In the genomic region with DNA sequence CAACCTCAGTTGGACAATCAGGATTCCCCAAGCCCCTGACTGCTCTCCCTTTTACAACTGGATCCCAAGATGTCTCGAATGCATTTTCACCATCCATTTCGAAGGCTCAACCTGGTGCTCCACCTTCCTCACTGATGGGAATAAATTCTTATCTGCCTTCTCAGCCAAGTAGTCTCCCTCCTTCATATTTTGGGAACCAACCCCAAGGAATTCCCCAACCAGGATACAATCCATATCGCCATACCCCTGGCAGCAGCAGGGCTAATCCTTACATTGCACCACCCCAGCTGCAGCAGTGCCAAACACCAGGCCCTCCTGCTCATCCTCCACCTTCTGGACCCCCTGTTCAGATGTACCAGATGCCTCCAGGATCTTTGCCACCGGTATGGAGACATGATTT, we compare ENCODE assay signal across 18 cellular contexts.
"Had no signal": no experiment of that assay in that cellular context is flagged by ENCODE, and none has a peak within 500 bp of the region (broad histone marks: within the 10 kb centered on the region; RNA-seq: fewer than 3 reads in every experiment).

No MANE protein-coding gene starts in this region.

- ATAC-seq: activated CD8-positive, alpha-beta memory T cell treated with anti-CD3 and anti-CD28 coated beads, Interleukin-2, amount 10 ng/mL, durations not matched to agents 7 days and 5 days; esophagus mucosa; left lobe of liver; T-cell had no signal

- H3K9me3 ChIP-seq: ascending aorta, SK-N-SH, transverse colon had no signal

- H3K9me3 Mint-ChIP-seq: nephron, T-cell had no signal

- H3K27ac Mint-ChIP-seq: activated CD8-positive, alpha-beta memory T cell treated with anti-CD3 and anti-CD28 coated beads, Interleukin-2, amount 10 ng/mL, durations not matched to agents 7 days and 5 days; nephron had no signal

- H3K4me3 ChIP-seq: ascending aorta, hepatocyte, transverse colon had no signal

- H3K27ac ChIP-seq: ascending aorta, VCaP had no signal

- H3K4me3 Mint-ChIP-seq: activated CD8-positive, alpha-beta memory T cell treated with anti-CD3 and anti-CD28 coated beads, Interleukin-2, amount 10 ng/mL, durations not matched to agents 7 days and 5 days; nephron had no signal

- DNase-seq: activated CD4-positive, alpha-beta T cell treated with anti-CD3 and anti-CD28 coated beads, Interleukin-2, amount 50 U/mL, for 48 hours; activated CD8-positive, alpha-beta memory T cell treated with anti-CD3 and anti-CD28 coated beads, Interleukin-2, amount 10 ng/mL, durations not matched to agents 7 days and 5 days; activated gamma-delta T cell treated with Interleukin-2 at 50 U/mL for 16 hours; activated T-cell treated with anti-CD3 and anti-CD28 coated beads, Interleukin-2, amount 50 U/mL, for 1 hour; islet precursor cell; occipital lobe; SK-N-SH; stimulated activated CD4-positive, alpha-beta T cell treated with anti-CD3 and anti-CD28 coated beads, Interleukin-4, amount 100 ng/mL, for 1 hour; stimulated activated naive CD4-positive, alpha-beta T cell treated with Interleukin-2 at 50 U/mL for 16 hours; T-cell; T1000; transverse colon had no signal

- H3K27me3 Mint-ChIP-seq: activated CD8-positive, alpha-beta memory T cell treated with anti-CD3 and anti-CD28 coated beads, Interleukin-2, amount 10 ng/mL, durations not matched to agents 7 days and 5 days; T-cell had no signal
